18 cellular contexts compared by ENCODE assay signal in genomic region chr1:92839442-92839841, GRCh38. TPM values are rescaled to one million over a fixed set of nuclear protein-coding genes. Genes with fewer than 3 reads are reported as not detected.
DNase-seq lines count a peak whose midpoint lies in the region; ATAC-seq and TF ChIP-seq lines count a peak whose summit lies in the region.
"Had no signal": no experiment of that assay in that cellular context is flagged by ENCODE, and none has a peak within 500 bp of the region (broad histone marks: within the 10 kb centered on the region; RNA-seq: fewer than 3 reads in every experiment).

No MANE protein-coding gene starts in this region.

- H3K4me1 ChIP-seq in trophoblast cell (ENCODE audit: control insufficient read depth in 1 of 2, insufficient read depth in 2 of 2, low read length in 2 of 2) (no peaks in the 10 kb centered on the region), Caco-2 (peaks cover 3% of the 10 kb centered on the region; the same call in 1 of the 2 replicates)

- no peaks in the 10 kb centered on the region for H3K79me2 ChIP-seq in trophoblast cell (ENCODE audit: control insufficient read depth, insufficient read depth, low read length, poor library complexity)

- no peak overlapping the region for H2BK12ac ChIP-seq in trophoblast cell (ENCODE audit: low read length)

- intact Hi-C loops in Caco-2 (cut with micrococcal nuclease; ENCODE audit: unreplicated experiment), result no loop called here

- no peak overlapping the region for H2AK5ac ChIP-seq in trophoblast cell (ENCODE audit: low read length)

- no peaks in the 10 kb centered on the region for H3K9me3 ChIP-seq in trophoblast cell (ENCODE audit: insufficient read depth, low read depth, low read length)
- no peaks in the 10 kb centered on the region for H3K9me3 ChIP-seq in Caco-2
- H3K9me3 ChIP-seq: ascending aorta, SJSA1, tibial nerve had no signal

- CTCF ChIA-PET in Caco-2 (lab: Charles Lee), result interaction anchor here (1.0 kb wide), 1 partner anchor 35 kb away, joined by 5 read pairs; no protein-coding TSS in a partner anchor

- H3K4me3 ChIP-seq in trophoblast cell (ENCODE audit: low read depth, low read length), result no peak overlapping the region
- no peak overlapping the region for H3K4me3 ChIP-seq in Caco-2 (ENCODE audit: low read depth, low read length)
- H3K4me3 ChIP-seq: ascending aorta, SJSA1, tibial nerve had no signal

- no peak overlapping the region for H3K18ac ChIP-seq in trophoblast cell (ENCODE audit: low read length)

- POLR2A ChIA-PET in Caco-2 (lab: Charles Lee), result no interaction called here

- no peak overlapping the region for H3K14ac ChIP-seq in trophoblast cell (ENCODE audit: low read length)

- BruUV-seq in Caco-2 (replicated peaks; lab: Mats Ljungman, UMichigan), result no TSS peak

- H3K36me3 ChIP-seq in trophoblast cell (ENCODE audit: control insufficient read depth in 1 of 2, insufficient read depth in 2 of 2, low read length in 2 of 2) (peaks cover 13 to 45% of the 10 kb centered on the region in 2 experiments), Caco-2 (ENCODE audit: control insufficient read depth, insufficient read depth, low read length) (no peaks in the 10 kb centered on the region)

- no peaks in the 10 kb centered on the region for H3K27me3 ChIP-seq in trophoblast cell (ENCODE audit: insufficient read depth, low read length)
- no peaks in the 10 kb centered on the region for H3K27me3 ChIP-seq in Caco-2 (replicated peaks; ENCODE audit: control insufficient read depth, insufficient read depth, low read length)
- H3K27me3 ChIP-seq: ascending aorta, SJSA1, tibial nerve had no signal

- no peak overlapping the region for H3K9ac ChIP-seq in trophoblast cell (ENCODE audit: low read length)

- H2AFZ ChIP-seq in trophoblast cell (ENCODE audit: insufficient read depth, low read length, poor library complexity), result no peak overlapping the region

- H4K12ac ChIP-seq in trophoblast cell (ENCODE audit: low read depth, low read length), result no peak overlapping the region

- H2BK5ac ChIP-seq in trophoblast cell (ENCODE audit: low read depth, low read length, poor library complexity), result no peak overlapping the region

- no CpG with 5 or more reads among the region's 2 CpGs for WGBS in trophoblast cell (ENCODE audit: extremely low coverage, insufficient coverage, insufficient read length)

- H3K4ac ChIP-seq in trophoblast cell (ENCODE audit: low read depth, low read length), result no peak overlapping the region

- H3K79me1 ChIP-seq in trophoblast cell (ENCODE audit: low read length), result no peaks in the 10 kb centered on the region

- no peak overlapping the region for H4K91ac ChIP-seq in trophoblast cell (ENCODE audit: low read depth, low read length)

- no peak overlapping the region for H3K4me2 ChIP-seq in trophoblast cell (ENCODE audit: low read length)

- H3K36me3 Mint-ChIP-seq in activated T-cell treated with anti-CD3 and anti-CD28 coated beads, Interleukin-2, amount 50 U/mL, for 4 hours (ENCODE audit: insufficient read depth), result peaks cover 79% of the 10 kb centered on the region
- H3K36me3 Mint-ChIP-seq in chondrocyte (ENCODE audit: low read depth), result peaks cover 59% of the 10 kb centered on the region
- peaks cover 56 to 82% of the 10 kb centered on the region in 2 donors for H3K36me3 Mint-ChIP-seq in stimulated activated naive B cell treated with anti-CD40 and anti-IgM and Interleukin-4, amounts not matched to agents 10 μg/mL and 1 μg/mL and 100 μg/mL, for 72 hours
- peaks cover 98% of the 10 kb centered on the region for H3K36me3 Mint-ChIP-seq in Caco-2 (ENCODE audit: insufficient read depth, unreplicated experiment)

- TF ChIP-seq CTCF in chondrocyte (IDR thresholded peaks at IDR 0.05) (no peak), Caco-2 (IDR thresholded peaks at IDR 0.05; ENCODE audit: insufficient read depth in 1 of 2, low read depth in 1 of 2, low read length in 1 of 2, severe bottlenecking in 1 of 2, unreplicated experiment in 1 of 2) (no peak)

- peaks cover 67% of the 10 kb centered on the region for H3K4me1 Mint-ChIP-seq in activated T-cell treated with anti-CD3 and anti-CD28 coated beads, Interleukin-2, amount 50 U/mL, for 4 hours (ENCODE audit: low read depth)
- H3K4me1 Mint-ChIP-seq in chondrocyte (ENCODE audit: low read depth), result peaks cover 53% of the 10 kb centered on the region
- peaks cover 33 to 43% of the 10 kb centered on the region in 2 donors for H3K4me1 Mint-ChIP-seq in stimulated activated naive B cell treated with anti-CD40 and anti-IgM and Interleukin-4, amounts not matched to agents 10 μg/mL and 1 μg/mL and 100 μg/mL, for 72 hours
- H3K4me1 Mint-ChIP-seq in Caco-2 (ENCODE audit: low read depth, unreplicated experiment), result no peaks in the 10 kb centered on the region

- no peak overlapping the region for H3K27ac ChIP-seq in trophoblast cell (ENCODE audit: low read depth, low read length)
- H3K27ac ChIP-seq: ascending aorta, C4-2B, SJSA1, tibial nerve had no signal

- H3K27me3 Mint-ChIP-seq in activated T-cell treated with anti-CD3 and anti-CD28 coated beads, Interleukin-2, amount 50 U/mL, for 4 hours (ENCODE audit: low read depth), result no peaks in the 10 kb centered on the region
- H3K27me3 Mint-ChIP-seq in chondrocyte (ENCODE audit: low read depth) (no peaks in the 10 kb centered on the region), Caco-2 (ENCODE audit: insufficient read depth, unreplicated experiment) (no peaks in the 10 kb centered on the region)
- no peaks in the 10 kb centered on the region for H3K27me3 Mint-ChIP-seq in stimulated activated naive B cell treated with anti-CD40 and anti-IgM and Interleukin-4, amounts not matched to agents 10 μg/mL and 1 μg/mL and 100 μg/mL, for 72 hours

- peak overlapping the region; percentile 53 for H3K4me3 Mint-ChIP-seq in activated T-cell treated with anti-CD3 and anti-CD28 coated beads, Interleukin-2, amount 50 U/mL, for 4 hours
- H3K4me3 Mint-ChIP-seq in chondrocyte (ENCODE audit: unreplicated experiment), result no peak overlapping the region
- peak overlapping the region in 1 of 2 donors; percentile 7 for H3K4me3 Mint-ChIP-seq in stimulated activated naive B cell treated with anti-CD40 and anti-IgM and Interleukin-4, amounts not matched to agents 10 μg/mL and 1 μg/mL and 100 μg/mL, for 72 hours
- H3K4me3 Mint-ChIP-seq in Caco-2 (ENCODE audit: unreplicated experiment), result no peak overlapping the region

- ATAC-seq in activated T-cell treated with anti-CD3 and anti-CD28 coated beads, Interleukin-2, amount 50 U/mL, for 4 hours, result no peak
- ATAC-seq in stimulated activated naive B cell treated with anti-CD40 and anti-IgM and Interleukin-4, amounts not matched to agents 10 μg/mL and 1 μg/mL and 100 μg/mL, for 72 hours (replicated peaks), result no peak
- ATAC-seq in HG03342 (IDR thresholded peaks at IDR 0.05; ENCODE audit: unreplicated experiment), result no peak
- ATAC-seq: PC-3 had no signal

- H4K8ac ChIP-seq in trophoblast cell (ENCODE audit: low read depth, low read length), result no peak overlapping the region

- no peak overlapping the region for H3K23ac ChIP-seq in trophoblast cell (ENCODE audit: low read length)

- H2BK120ac ChIP-seq in trophoblast cell (ENCODE audit: insufficient read depth, low read length, poor library complexity), result no peak overlapping the region

- no peak for DNase-seq in activated T-cell treated with anti-CD3 and anti-CD28 coated beads, Interleukin-2, amount 50 U/mL, for 4 hours
- DNase-seq in activated T-cell treated with anti-CD3 and anti-CD28 coated beads for 4 hours, result no peak
- DNase-seq in chondrocyte (ENCODE audit: low spot score), result no peak
- no peak for DNase-seq in stimulated activated naive B cell treated with anti-CD40 and anti-IgM and Interleukin-4, amounts not matched to agents 10 μg/mL and 1 μg/mL and 100 μg/mL, for 72 hours
- DNase-seq in trophoblast cell, result no peak
- DNase-seq in Caco-2, result no peak
- DNase-seq: ACHN; activated CD4-positive, alpha-beta T cell treated with anti-CD3 and anti-CD28 coated beads for 1 hour; DMS79 treated with DMSO at 0.1 percent for 48 hours; NCI-H774; PC-3; T1000 had no signal

- H3K27ac Mint-ChIP-seq in chondrocyte (ENCODE audit: unreplicated experiment), result peak overlapping the region; percentile 57
- peak overlapping the region; percentile 42 for H3K27ac Mint-ChIP-seq in stimulated activated naive B cell treated with anti-CD40 and anti-IgM and Interleukin-4, amounts not matched to agents 10 μg/mL and 1 μg/mL and 100 μg/mL, for 72 hours
- no peak overlapping the region for H3K27ac Mint-ChIP-seq in Caco-2 (ENCODE audit: unreplicated experiment)

- H3K9me3 Mint-ChIP-seq in activated T-cell treated with anti-CD3 and anti-CD28 coated beads, Interleukin-2, amount 50 U/mL, for 4 hours, result no peaks in the 10 kb centered on the region
- H3K9me3 Mint-ChIP-seq in chondrocyte (ENCODE audit: low read depth), result no peaks in the 10 kb centered on the region
- H3K9me3 Mint-ChIP-seq in stimulated activated naive B cell treated with anti-CD40 and anti-IgM and Interleukin-4, amounts not matched to agents 10 μg/mL and 1 μg/mL and 100 μg/mL, for 72 hours, result no peaks in the 10 kb centered on the region
- H3K9me3 Mint-ChIP-seq in Caco-2 (ENCODE audit: unreplicated experiment), result no peaks in the 10 kb centered on the region

TF ChIP-seq in PFSK-1, 5 proteins besides CTCF, POLR2A, EP300 and RAD21:
- TF ChIP-seq SIN3A (IDR thresholded peaks at IDR 0.05; ENCODE audit: borderline replicate concordance, insufficient read depth, low read length) (no peak), FOXP2 (optimal IDR thresholded peaks at IDR 0.05; ENCODE audit: borderline replicate concordance, extremely low read depth, extremely low read length, insufficient read depth) (no peak), POLR2AphosphoS5 (IDR thresholded peaks at IDR 0.05; ENCODE audit: low read depth, low read length) (peak; percentile 22; the same call in 1 of the 2 replicates)

RNA-seq across cellular contexts. Expression of gene RPL5, which starts 7.6 kb away (rescaled TPM):
- total RNA-seq in activated T-cell treated with anti-CD3 and anti-CD28 coated beads, Interleukin-2, amount 50 U/mL, for 4 hours, result 1,000 to 10,000 TPM; 1,884 to 1,929 (median 1,900) TPM
- polyA plus RNA-seq in PFSK-1 (2012; ENCODE audit: insufficient read length, low read depth), result 1,398 TPM
- total RNA-seq in chondrocyte (544 to 622 TPM (median 618 TPM) in 3 replicates), Caco-2 (2022) (1,118 and 1,177 TPM in 2 replicates)
- 3,279 and 3,316 TPM in 2 replicates for polyA plus RNA-seq in trophoblast cell (2013)

RNA-seq across cellular contexts. Expression of gene EVI5, which starts 54.5 kb away (rescaled TPM):
- total RNA-seq in activated T-cell treated with anti-CD3 and anti-CD28 coated beads, Interleukin-2, amount 50 U/mL, for 4 hours, result 10 to 100 TPM; 28.7 to 32.9 (median 29.8) TPM
- polyA plus RNA-seq in PFSK-1 (2012; ENCODE audit: insufficient read length, low read depth), result 6.0 TPM
- total RNA-seq in chondrocyte, result 57.3 to 69.5 TPM (median 66.8 TPM) in 3 replicates
- polyA plus RNA-seq in trophoblast cell (2013), result 17.8 and 20.6 TPM in 2 replicates
- 31.2 and 32.8 TPM in 2 replicates for total RNA-seq in Caco-2 (2022)
